ENCODE assay signal across 8 cellular contexts in the genomic region with DNA sequence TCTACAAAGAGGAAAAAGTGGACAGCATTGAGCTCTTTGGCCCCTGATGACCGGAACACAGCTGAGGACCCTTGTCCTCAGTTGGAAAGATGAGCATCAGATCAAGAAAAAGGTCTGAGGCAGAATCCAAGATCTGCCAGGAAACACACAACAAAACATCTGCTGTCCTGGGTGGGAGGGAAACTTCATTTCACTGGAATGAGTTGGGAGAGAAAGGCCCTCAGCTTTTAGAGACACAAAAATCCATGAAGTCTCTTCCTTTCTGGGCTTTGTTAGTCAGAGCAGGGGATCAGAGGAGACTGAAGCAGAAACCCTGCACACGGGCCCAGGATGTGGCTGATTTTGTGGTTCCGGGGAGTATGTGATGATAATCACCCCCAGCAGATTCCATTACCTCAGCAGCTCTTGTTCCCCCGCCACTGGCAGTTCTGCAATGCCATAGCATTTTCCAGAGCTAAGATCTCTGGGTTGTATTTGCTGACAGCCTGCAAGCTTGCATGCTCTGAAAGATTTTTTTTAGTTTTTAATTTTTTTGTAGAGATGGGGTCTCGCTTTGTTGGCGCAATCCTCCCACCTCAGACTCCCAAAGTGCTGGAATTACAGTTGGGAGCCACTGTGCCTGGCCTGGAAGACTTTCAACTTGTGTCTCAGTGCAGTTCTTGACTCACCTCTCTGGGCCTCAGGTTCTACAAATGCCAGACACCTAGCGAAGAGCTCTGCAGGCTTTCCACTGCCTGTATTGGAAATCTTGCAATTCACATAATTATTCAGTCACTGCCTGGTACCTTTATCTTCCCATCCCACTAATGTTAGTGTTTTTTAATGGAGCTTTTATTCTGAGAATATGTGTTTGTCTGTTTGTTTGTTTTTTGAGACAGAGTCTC. TPM values are rescaled to one million over a fixed set of nuclear protein-coding genes. Genes with fewer than 3 reads are reported as not detected.
DNase-seq lines count a peak whose midpoint lies in the region; ATAC-seq and TF ChIP-seq lines count a peak whose summit lies in the region.

No MANE protein-coding gene starts in this region.

- no peak for TF ChIP-seq CTCF in chondrocyte (IDR thresholded peaks at IDR 0.05)

- no peaks in the 10 kb centered on the region for H3K27me3 Mint-ChIP-seq in chondrocyte (ENCODE audit: low read depth)

- no peak for ATAC-seq in GM19467 (IDR thresholded peaks at IDR 0.05; ENCODE audit: unreplicated experiment)

- H3K9me3 Mint-ChIP-seq in chondrocyte (ENCODE audit: low read depth) = peaks cover 12% of the 10 kb centered on the region

- H3K27ac Mint-ChIP-seq in chondrocyte (ENCODE audit: unreplicated experiment) = no peak overlapping the region

- no peak overlapping the region for H3K4me3 Mint-ChIP-seq in chondrocyte (ENCODE audit: unreplicated experiment)

- H3K4me1 Mint-ChIP-seq in chondrocyte (ENCODE audit: low read depth) = no peaks in the 10 kb centered on the region

- H3K36me3 Mint-ChIP-seq in chondrocyte (ENCODE audit: low read depth) = peaks cover 10% of the 10 kb centered on the region

- DNase-seq in H4 (ENCODE audit: low spot score) (peak; percentile 68), chondrocyte (ENCODE audit: low spot score) (peak; percentile 18), midbrain (lab: John Stamatoyannopoulos, UW) (no peak), superior temporal gyrus (ENCODE audit: extremely low spot score) (no peak), LoVo (ENCODE audit: low spot score) (no peak)
- peak in 3 of 4 experiments; percentile 10 to 16 (median 15) for DNase-seq in activated CD4-positive, CD25-positive, alpha-beta regulatory T cell (lab: John Stamatoyannopoulos, UW)
- DNase-seq in stimulated activated CD4-positive, alpha-beta T cell treated with anti-CD3 and anti-CD28 coated beads, Interleukin-15, amount 100 ng/mL, for 48 hours (ENCODE audit: low read depth in 2 of 2) = peak; percentile 67 to 69

RNA-seq across cellular contexts. Expression of a gene that starts 5.8 kb away (rescaled TPM):
- 6.4 and 9.7 TPM in 2 replicates for total RNA-seq in H4 (2014; rRNA removed; shearing (Covaris generic))
- total RNA-seq in chondrocyte = 29.9 to 41.5 TPM (median 31.8 TPM) in 3 replicates

RNA-seq across cellular contexts. Expression of a gene that starts 50.3 kb away (rescaled TPM):
- total RNA-seq in H4 (2014; rRNA removed; shearing (Covaris generic)) = not detected in 2 replicates
- total RNA-seq in chondrocyte = not detected in 3 replicates

Comparison
In these comparisons a context has a peak if more than half of its experiments do, and no peak if none do; other contexts are left out.
1. DNase-seq: peak in H4 (single experiment), activated CD4-positive, CD25-positive, alpha-beta regulatory T cell (3 of 4), chondrocyte (single experiment) and stimulated activated CD4-positive, alpha-beta T cell treated with anti-CD3 and anti-CD28 coated beads, Interleukin-15, amount 100 ng/mL, for 48 hours (2 of 2); none in midbrain (single experiment), superior temporal gyrus (single experiment) and LoVo (single experiment).